8 cellular contexts compared by ENCODE assay signal in the genomic region with DNA sequence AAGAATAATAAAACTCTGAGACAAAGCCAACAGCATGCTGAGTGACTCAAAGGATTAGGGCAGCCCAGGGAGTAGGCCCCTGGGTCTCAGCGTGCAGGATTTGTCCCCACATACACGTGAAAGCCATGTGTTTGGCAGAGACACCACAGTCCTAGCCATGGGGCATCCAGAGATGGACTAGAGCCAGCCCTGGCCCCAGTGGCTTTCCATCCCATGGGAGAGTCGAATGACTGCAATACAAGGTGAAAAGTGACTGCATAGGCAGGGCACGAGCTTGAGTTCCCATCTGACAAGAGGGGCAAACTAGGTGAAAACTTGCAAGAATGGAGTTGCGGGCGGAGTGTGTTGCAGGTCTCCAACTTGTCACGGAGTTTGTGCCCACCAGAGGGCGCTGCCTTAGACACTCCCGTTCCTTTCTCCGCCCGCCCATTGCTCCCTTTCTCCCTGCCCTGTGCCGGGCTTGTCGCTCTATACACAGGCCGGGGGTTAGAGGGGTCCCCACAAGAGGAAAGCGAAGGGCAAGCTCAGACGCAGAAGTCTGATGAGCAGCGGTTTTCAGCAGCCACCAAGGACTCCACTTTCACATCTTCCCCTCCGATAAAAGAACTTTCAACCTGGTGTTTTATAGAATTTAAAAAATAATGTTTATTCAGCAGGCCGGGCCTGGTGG. TPM values are rescaled to one million over a fixed set of nuclear protein-coding genes. Genes with fewer than 3 reads are reported as not detected.
DNase-seq lines count a peak whose midpoint lies in the region; ATAC-seq and TF ChIP-seq lines count a peak whose summit lies in the region.

No MANE protein-coding gene starts in this region.

- no peaks in the 10 kb centered on the region for H3K27me3 ChIP-seq in right atrium auricular region

- no peaks in the 10 kb centered on the region for H3K9me3 ChIP-seq in right atrium auricular region

- TF ChIP-seq CTCF in right atrium auricular region (IDR thresholded peaks at IDR 0.05) (peak; percentile 54 to 83), retinal pigment epithelial cell (conservative IDR thresholded peaks at IDR 0.05; ENCODE audit: low read depth, low read length) (peak; percentile 74)

- peak overlapping the region in 1 of 2 donors; percentile 6 for H3K4me3 ChIP-seq in right atrium auricular region
- peak overlapping the region; percentile 17 for H3K4me3 ChIP-seq in retinal pigment epithelial cell (ENCODE audit: low read length)

- no peak for ATAC-seq in GM21423 (IDR thresholded peaks at IDR 0.05; ENCODE audit: unreplicated experiment)

- H3K4me1 ChIP-seq in right atrium auricular region = peaks cover 0 to 16% of the 10 kb centered on the region in 2 donors

- peak overlapping the region in 1 of 2 donors; percentile 11 for H3K27ac ChIP-seq in right atrium auricular region

- no peaks in the 10 kb centered on the region for H3K36me3 ChIP-seq in right atrium auricular region

- DNase-seq in NCI-H2081 (lab: John Stamatoyannopoulos, UW) (peak; percentile 60 to 75), NCI-H2081 treated with DMSO at 0.1 percent for 48 hours (lab: John Stamatoyannopoulos, UW) (no peak), NCI-H1092 (lab: John Stamatoyannopoulos, UW) (peak; percentile 60), T-helper 1 cell (peak in 4 of 5 donors; percentile 33 to 56 (median 40)), amniotic epithelial cell (ENCODE audit: low read depth) (peak; percentile 66), right atrium auricular region (ENCODE audit: low spot score) (peak; percentile 92), retinal pigment epithelial cell (ENCODE audit: low read depth) (peak; percentile 66)

RNA-seq across cellular contexts. Expression of a gene that starts 24.2 kb away (rescaled TPM):
- 10 to 100 TPM; 18.7 to 46.6 TPM for total RNA-seq in right atrium auricular region

RNA-seq across cellular contexts. Expression of a gene that starts 53.4 kb away (rescaled TPM):
- total RNA-seq in right atrium auricular region = 10 to 100 TPM in 1 of 2 donors, 1 to 10 TPM in 1; 6.4 to 11.3 TPM
